Comparison of ENCODE assay signal across 1 cellular context in the genomic region with DNA sequence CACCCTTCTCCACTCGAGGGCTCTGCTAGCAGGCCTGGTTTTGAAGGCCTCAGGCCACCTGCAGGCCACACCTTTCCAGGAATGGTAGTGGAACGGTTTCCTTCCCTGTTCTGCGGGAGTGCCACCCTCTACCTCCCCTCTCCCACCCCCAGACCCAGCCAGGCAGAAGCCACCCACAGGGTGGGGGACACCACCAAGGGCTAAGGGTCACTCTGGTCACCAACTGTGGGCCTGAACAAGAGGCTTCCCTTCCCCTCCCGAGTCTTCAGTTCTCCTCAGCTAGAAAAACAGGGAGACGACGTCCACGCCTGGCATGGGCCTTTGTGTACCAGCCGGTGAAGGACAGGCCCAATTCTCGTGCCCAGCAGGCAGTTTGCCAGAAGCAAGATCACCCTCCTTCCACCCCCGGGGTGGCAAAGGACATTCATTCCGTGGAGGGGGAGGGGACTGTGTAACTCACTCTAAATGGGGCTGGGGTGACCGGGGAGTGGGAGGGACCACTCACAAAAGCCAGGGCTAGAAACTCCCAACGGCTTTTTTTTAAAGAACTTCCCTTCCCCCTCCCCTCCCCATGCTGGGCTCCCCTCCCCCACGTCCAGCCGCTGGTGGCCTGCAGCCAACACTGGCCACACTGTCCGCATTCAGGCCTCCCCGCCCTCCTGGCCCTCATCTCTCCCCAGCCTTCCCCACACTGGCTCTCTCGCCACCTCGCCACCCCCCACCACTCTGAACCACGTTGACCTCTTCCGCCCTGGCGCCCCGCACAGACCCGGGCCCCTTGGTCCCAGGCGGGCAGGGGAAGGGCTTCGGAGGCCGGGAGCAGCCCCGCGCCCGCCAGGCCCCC.
A peak's percentile ranks its signal among the peaks of the same experiment; 100 is the strongest.
TF ChIP-seq lines count a peak whose summit lies in the region.

No MANE protein-coding gene starts in this region.

TF ChIP-seq in H1, 55 proteins besides CTCF, POLR2A, EP300 and RAD21:
- TF ChIP-seq CTBP2 (IDR thresholded peaks at IDR 0.05; ENCODE audit: borderline replicate concordance, insufficient read depth, insufficient read length, low read length) (peak; percentile 82), YY1 (IDR thresholded peaks at IDR 0.05; ENCODE audit: low read depth, low read length) (no peak), ASH2L (IDR thresholded peaks at IDR 0.05; ENCODE audit: low read length) (peak; percentile 13)
TF ChIP-seq in H1: peak in this region for 2.
